11 cellular contexts compared by ENCODE assay signal in genomic region chr17:40664582-40665333, GRCh38. TPM values are rescaled to one million over a fixed set of nuclear protein-coding genes. Genes with fewer than 3 reads are reported as not detected.
DNase-seq lines count a peak whose midpoint lies in the region; ATAC-seq and TF ChIP-seq lines count a peak whose summit lies in the region.
"Had no signal": no experiment of that assay in that cellular context is flagged by ENCODE, and none has a peak within 500 bp of the region (broad histone marks: within the 10 kb centered on the region; RNA-seq: fewer than 3 reads in every experiment).

Gene KRT222, minus strand, starts transcription at chr17:40665177. Its CDS starts 78 bp downstream, at chr17:40665099.

- peaks cover 9% of the 10 kb centered on the region for H3K4me1 Mint-ChIP-seq in activated naive CD8-positive, alpha-beta T cell (ENCODE audit: low read depth)
- H3K4me1 Mint-ChIP-seq in progenitor cell of endocrine pancreas (ENCODE audit: low read depth), result peaks cover 16% of the 10 kb centered on the region

- no peaks in the 10 kb centered on the region for H3K4me1 ChIP-seq in HAP-1

- H3K4me3 Mint-ChIP-seq in activated naive CD8-positive, alpha-beta T cell, result peak within 1 kb of the TSS; percentile 62
- H3K4me3 Mint-ChIP-seq in progenitor cell of endocrine pancreas (ENCODE audit: low read depth), result peak within 1 kb of the TSS; percentile 65

- no peak for ATAC-seq in HG02973 (IDR thresholded peaks at IDR 0.05; ENCODE audit: unreplicated experiment)
- no peak for ATAC-seq in GM21576 (IDR thresholded peaks at IDR 0.05; ENCODE audit: unreplicated experiment)

- no peak within 1 kb of the TSS for H3K27ac Mint-ChIP-seq in activated naive CD8-positive, alpha-beta T cell
- peak within 1 kb of the TSS; percentile 62 for H3K27ac Mint-ChIP-seq in progenitor cell of endocrine pancreas

- no peaks in the 10 kb centered on the region for H3K36me3 ChIP-seq in HAP-1 (replicated peaks)

- H3K9me3 ChIP-seq in HAP-1, result no peaks in the 10 kb centered on the region

- in situ Hi-C loops in HAP-1 (cut with MboI; ENCODE audit: low sequenced_read_pairs), result no loop called here

- no peaks in the 10 kb centered on the region for H3K9me3 Mint-ChIP-seq in activated naive CD8-positive, alpha-beta T cell (ENCODE audit: low read depth)
- H3K9me3 Mint-ChIP-seq in progenitor cell of endocrine pancreas (ENCODE audit: low read depth), result no peaks in the 10 kb centered on the region

- no peak for TF ChIP-seq CTCF in progenitor cell of endocrine pancreas (IDR thresholded peaks at IDR 0.05; ENCODE audit: unreplicated experiment)

- H3K4me3 ChIP-seq in iPS-11a (ENCODE audit: low read depth, low read length), result peak within 1 kb of the TSS; percentile 31
- no peak within 1 kb of the TSS for H3K4me3 ChIP-seq in HAP-1

- no peaks in the 10 kb centered on the region for H3K27me3 ChIP-seq in HAP-1 (ENCODE audit: low read depth)

- peak; percentile 6 for DNase-seq in GM03348 (ENCODE audit: low spot score)
- DNase-seq in progenitor cell of endocrine pancreas (ENCODE audit: low spot score, unreplicated experiment), result no peak
- DNase-seq in OCI-M2 (lab: John Stamatoyannopoulos, UW; ENCODE audit: unreplicated experiment), result no peak
- DNase-seq in HAP-1 (ENCODE audit: low spot score in 2 of 2), result no peak
- DNase-seq: GF-D8; NCI-H524; stimulated activated CD4-positive, alpha-beta T cell treated with anti-CD3 and anti-CD28 coated beads, Interleukin-4, amount 100 ng/mL, for 1 hour had no signal

- peaks cover 10% of the 10 kb centered on the region for H3K27me3 Mint-ChIP-seq in activated naive CD8-positive, alpha-beta T cell
- peaks cover 13% of the 10 kb centered on the region for H3K27me3 Mint-ChIP-seq in progenitor cell of endocrine pancreas

- H3K36me3 Mint-ChIP-seq in activated naive CD8-positive, alpha-beta T cell, result peaks cover 3% of the 10 kb centered on the region
- H3K36me3 Mint-ChIP-seq in progenitor cell of endocrine pancreas (ENCODE audit: insufficient read depth), result no peaks in the 10 kb centered on the region

RNA-seq across cellular contexts. Expression of gene KRT222, which starts in this region (rescaled TPM):
- total RNA-seq in progenitor cell of endocrine pancreas, result 0.36 and 1.1 TPM in 2 replicates
